ENCODE assay signal across 15 cellular contexts in the genomic region with DNA sequence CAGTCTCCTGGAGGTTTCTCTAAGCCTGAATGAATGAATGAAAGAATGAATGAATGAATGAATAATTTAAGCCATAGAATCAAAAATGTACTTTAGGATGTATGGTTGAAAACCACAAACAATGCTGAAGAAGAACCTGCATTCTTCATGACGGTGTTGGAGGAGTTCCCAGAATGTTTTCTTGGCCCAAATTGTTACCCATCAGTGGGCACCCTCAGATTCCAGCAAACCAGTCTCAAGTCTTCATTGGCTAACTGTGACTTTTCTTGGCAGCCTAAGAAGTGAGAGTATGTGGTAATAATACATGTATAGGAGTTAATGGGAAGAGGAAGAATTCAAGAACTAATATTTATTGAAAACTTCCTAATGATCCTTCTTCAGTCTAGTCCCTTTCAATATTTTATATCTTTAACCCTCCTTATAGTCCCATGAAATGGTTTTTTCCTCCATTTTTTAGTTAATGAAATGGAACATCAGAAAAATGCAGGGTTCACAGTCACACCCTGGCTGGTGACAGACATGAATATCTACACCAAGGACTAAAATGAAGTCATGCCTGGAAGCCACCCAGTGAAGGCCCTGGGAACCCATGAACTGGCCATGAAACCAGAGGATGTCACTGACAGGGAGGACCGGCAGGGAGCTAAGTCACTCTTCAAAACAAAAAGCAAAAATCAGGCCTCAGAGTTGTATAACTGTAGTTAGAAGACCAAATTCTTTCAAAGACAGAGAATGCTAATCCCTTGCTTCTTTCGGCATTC. TPM values are rescaled to one million over a fixed set of nuclear protein-coding genes. Genes with fewer than 3 reads are reported as not detected.
"Had no signal": no experiment of that assay in that cellular context is flagged by ENCODE, and none has a peak within 500 bp of the region (broad histone marks: within the 10 kb centered on the region; RNA-seq: fewer than 3 reads in every experiment).

No MANE protein-coding gene starts in this region.

RNA-seq across cellular contexts. Expression of gene GSTA5, which starts 29.9 kb away (rescaled TPM):
- total RNA-seq: activated CD4-positive, alpha-beta T cell treated with anti-CD3 and anti-CD28 coated beads, Interleukin-2, amount 10 ng/mL, durations not matched to agents 24 days and 14 days; activated CD8-positive, alpha-beta memory T cell treated with anti-CD3 and anti-CD28 coated beads for 36 hours; activated CD8-positive, alpha-beta T cell treated with anti-CD3 and anti-CD28 coated beads for 36 hours; activated naive CD8-positive, alpha-beta T cell treated with anti-CD3 and anti-CD28 coated beads for 36 hours; activated T-cell treated with anti-CD3 and anti-CD28 coated beads, Interleukin-2, amount 50 U/mL, for 72 hours; activated T-helper 17 cell treated with anti-CD3 and anti-CD28 coated beads, Interleukin-2, amount 50 U/mL, for 72 hours; body of pancreas; breast epithelium; cardiac septum; K562; OCI-LY7; SJCRH30; T-helper 1 cell treated with Interleukin-12 subunit alpha and Interleukin-12 subunit beta and Interleukin-4 antibody, amounts not matched to agents 30 ng/mL and 1 ng/mL, for 36 hours; T-helper 2 cell treated with Interferon-gamma antibody and Interleukin-4, amounts not matched to agents 100 ng/mL and 5 ng/mL, for 36 hours had no signal
- polyA plus RNA-seq: adipose tissue, K562 had no signal

RNA-seq across cellular contexts. Expression of gene GSTA3, which starts 39.0 kb away (rescaled TPM):
- total RNA-seq: activated CD4-positive, alpha-beta T cell treated with anti-CD3 and anti-CD28 coated beads, Interleukin-2, amount 10 ng/mL, durations not matched to agents 24 days and 14 days; activated CD8-positive, alpha-beta memory T cell treated with anti-CD3 and anti-CD28 coated beads for 36 hours; activated CD8-positive, alpha-beta T cell treated with anti-CD3 and anti-CD28 coated beads for 36 hours; activated naive CD8-positive, alpha-beta T cell treated with anti-CD3 and anti-CD28 coated beads for 36 hours; activated T-cell treated with anti-CD3 and anti-CD28 coated beads, Interleukin-2, amount 50 U/mL, for 72 hours; activated T-helper 17 cell treated with anti-CD3 and anti-CD28 coated beads, Interleukin-2, amount 50 U/mL, for 72 hours; body of pancreas; breast epithelium; cardiac septum; K562; OCI-LY7; SJCRH30; T-helper 1 cell treated with Interleukin-12 subunit alpha and Interleukin-12 subunit beta and Interleukin-4 antibody, amounts not matched to agents 30 ng/mL and 1 ng/mL, for 36 hours; T-helper 2 cell treated with Interferon-gamma antibody and Interleukin-4, amounts not matched to agents 100 ng/mL and 5 ng/mL, for 36 hours had no signal
- polyA plus RNA-seq: K562 had no signal
